In genomic region chr10:52779541-52780390, GRCh38 we compare ENCODE assay signal across 8 cellular contexts. TPM values are rescaled to one million over a fixed set of nuclear protein-coding genes. Genes with fewer than 3 reads are reported as not detected.
DNase-seq lines count a peak whose midpoint lies in the region; ATAC-seq, FAIRE-seq and TF ChIP-seq lines count a peak whose summit lies in the region.

No MANE protein-coding gene starts in this region.

- no peak for TF ChIP-seq EP300 in H1 (IDR thresholded peaks at IDR 0.05; ENCODE audit: borderline replicate concordance in 1 of 2, low read depth in 2 of 2, low read length in 2 of 2)

- CTCF ChIA-PET in H1 (lab: Charles Lee; ENCODE audit: partially characterized antibody) = interaction anchor here (0.6 to 8.6 kb wide), 47 partner anchors 8 to 1802 kb away, joined by 3 to 127 read pairs (median 4); partner anchors contain the start of genes DKK1 and MBL2

- H2BK5ac ChIP-seq in H1 (ENCODE audit: low read depth, low read length) = no peak overlapping the region

- no peak overlapping the region for H4K5ac ChIP-seq in H1 (ENCODE audit: insufficient read length, low read depth, low read length)

- H3K18ac ChIP-seq in H1 (ENCODE audit: extremely low read depth, low read length) = no peak overlapping the region

- H3K27ac Mint-ChIP-seq in memory B cell = no peak overlapping the region

- H3K56ac ChIP-seq in H1 (replicated peaks; ENCODE audit: insufficient read length, low read depth, low read length) = no peak overlapping the region

- H4K20me1 ChIP-seq in H1 (replicated peaks in 1 of 2; ENCODE audit: control insufficient read depth in 1 of 2, insufficient read depth in 2 of 2, low read length in 2 of 2) = no peaks in the 10 kb centered on the region

- TF ChIP-seq RAD21 in H1 (IDR thresholded peaks at IDR 0.05 in 1 of 2, conservative IDR thresholded peaks at IDR 0.05 in 1 of 2; ENCODE audit: low read depth in 2 of 2, low read length in 2 of 2) = peak; percentile 97

- H3K4me1 Mint-ChIP-seq in memory B cell = no peaks in the 10 kb centered on the region

- FAIRE-seq in H1 (lab: Jason Lieb, UNC) = peak; percentile 92

- peak; percentile 94 for ATAC-seq in GM21723 (IDR thresholded peaks at IDR 0.05; ENCODE audit: unreplicated experiment)
- ATAC-seq in memory B cell (ENCODE audit: low read depth) = peak; percentile 42
- no peak for ATAC-seq in thoracic aorta (ENCODE audit: insufficient number of reproducible peaks, low FRiP score, low read depth)

- H2BK20ac ChIP-seq in H1 (ENCODE audit: low read length) = no peak overlapping the region

- H3K4me3 ChIP-seq in H1 (ENCODE audit: extremely low read depth in 1 of 4, insufficient read depth in 2 of 4, low read depth in 3 of 4, low read length in 4 of 4) (no peak overlapping the region), thoracic aorta (no peak overlapping the region)

- H3K9ac ChIP-seq in H1 (replicated peaks in 1 of 4; ENCODE audit: extremely low read depth in 1 of 4, low read depth in 3 of 4, low read length in 3 of 4) = no peak overlapping the region

- WGBS in H1 (ENCODE audit: extremely low coverage in 1 of 2, insufficient coverage in 1 of 2, insufficient read length in 1 of 2, insufficient replicate concordance in 2 of 2, low coverage in 1 of 2, low lambda C conversion rate in 2 of 2, missing lambda C conversion rate in 1 of 2), 2 experiments = 88% methylated on average over 13 of the region's 13 CpGs; no CpG with 5 or more reads in 1 of the 2 experiments

- no peaks in the 10 kb centered on the region for H3K36me3 ChIP-seq in H1 (ENCODE audit: control insufficient read depth in 2 of 4, insufficient read depth in 4 of 4, low read length in 3 of 4)
- no peaks in the 10 kb centered on the region for H3K36me3 ChIP-seq in thoracic aorta

- H3K79me2 ChIP-seq in H1 (ENCODE audit: control insufficient read depth in 1 of 2, insufficient read depth in 2 of 2, low read length in 2 of 2) = no peaks in the 10 kb centered on the region

- H3K79me1 ChIP-seq in H1 (ENCODE audit: low read depth, low read length) = no peaks in the 10 kb centered on the region

- POLR2A ChIA-PET in H1 (lab: Charles Lee; ENCODE audit: partially characterized antibody) = no interaction called here

- no peak overlapping the region for H3K4me3 Mint-ChIP-seq in memory B cell

- no peak overlapping the region for H2BK15ac ChIP-seq in H1 (ENCODE audit: low read length)

- H3K4ac ChIP-seq in H1 (replicated peaks; ENCODE audit: insufficient read length, low read depth, low read length) = no peak overlapping the region

- TF ChIP-seq POLR2A in H1 (IDR thresholded peaks at IDR 0.05; ENCODE audit: control extremely low read depth in 1 of 2, low read depth in 2 of 2, low read length in 2 of 2) = no peak

- H3K4me1 ChIP-seq in H1 (replicated peaks in 1 of 4; ENCODE audit: control insufficient read depth in 3 of 4, insufficient read depth in 4 of 4, low read length in 3 of 4) (no peaks in the 10 kb centered on the region; a peak in 1 of 7 replicates), thoracic aorta (ENCODE audit: control insufficient read depth in 1 of 2, low read depth in 2 of 2) (no peaks in the 10 kb centered on the region)

- no peaks in the 10 kb centered on the region for H3K36me3 Mint-ChIP-seq in memory B cell

- no peak overlapping the region for H3K4me2 ChIP-seq in H1 (ENCODE audit: insufficient read depth in 1 of 2, low read depth in 2 of 2, low read length in 2 of 2)

- H3K9me3 Mint-ChIP-seq in memory B cell = peaks cover 3% of the 10 kb centered on the region

- H3K27ac ChIP-seq in H1 (ENCODE audit: low read depth, low read length) (no peak overlapping the region), thoracic aorta (no peak overlapping the region)

- no peak overlapping the region for H2AFZ ChIP-seq in H1 (ENCODE audit: low read length)

- DNase-seq in NOMO-1 (lab: John Stamatoyannopoulos, UW; ENCODE audit: unreplicated experiment in 2 of 2) (peak; percentile 40 to 52), NOMO-1 treated with dmso at 0.1 percent for 144 hours (lab: John Stamatoyannopoulos, UW; ENCODE audit: unreplicated experiment) (no peak), HT1080 (ENCODE audit: low read depth) (peak; percentile 62), SW480 (ENCODE audit: low spot score) (peak; percentile 42), H1 (ENCODE audit: low read depth in 1 of 2, low spot score in 2 of 2) (peak; percentile 73 to 98), memory B cell (ENCODE audit: low spot score in 2 of 2) (peak; percentile 4 to 28), thoracic aorta (ENCODE audit: low spot score) (no peak)

- no peak overlapping the region for H2AK5ac ChIP-seq in H1 (ENCODE audit: low read depth, low read length)

- H3K9me3 ChIP-seq in H1 (ENCODE audit: insufficient read depth in 2 of 2, low read depth in 1 of 2, low read length in 1 of 2) (no peaks in the 10 kb centered on the region), thoracic aorta (no peaks in the 10 kb centered on the region)

- no peaks in the 10 kb centered on the region for H3K23me2 ChIP-seq in H1 (ENCODE audit: low read depth, low read length)

- H4K8ac ChIP-seq in H1 (ENCODE audit: extremely low read depth, insufficient read depth, low read length) = no peak overlapping the region

- H3K23ac ChIP-seq in H1 (ENCODE audit: insufficient read length) = no peak overlapping the region

- TF ChIP-seq CTCF in H1 (IDR thresholded peaks at IDR 0.05; ENCODE audit: control extremely low read depth in 1 of 3, insufficient read depth in 1 of 3, low read depth in 1 of 3, low read length in 3 of 3) (peak; percentile 89 to 97 (median 95)), thoracic aorta (IDR thresholded peaks at IDR 0.05) (peak; percentile 72)

- H2BK120ac ChIP-seq in H1 (replicated peaks; ENCODE audit: low read depth, low read length) = no peak overlapping the region

- H3K27me3 Mint-ChIP-seq in memory B cell = peaks cover 2% of the 10 kb centered on the region

- no peak overlapping the region for H4K91ac ChIP-seq in H1 (replicated peaks; ENCODE audit: insufficient read length, low read length)

- H2BK12ac ChIP-seq in H1 (ENCODE audit: low read depth, low read length) = no peak overlapping the region

- H3K14ac ChIP-seq in H1 (ENCODE audit: insufficient read length) = no peak overlapping the region

- no peaks in the 10 kb centered on the region for H3K27me3 ChIP-seq in H1 (replicated peaks in 1 of 4; ENCODE audit: control insufficient read depth in 3 of 4, extremely low read depth in 1 of 4, insufficient read depth in 3 of 4, low read length in 3 of 4)
- no peaks in the 10 kb centered on the region for H3K27me3 ChIP-seq in thoracic aorta (replicated peaks; ENCODE audit: insufficient read depth)

TF ChIP-seq in H1, 55 proteins besides CTCF, POLR2A, EP300 and RAD21:
- 0 out of 2 replicates have a peak, but pooled peaks have one; percentile 48 for TF ChIP-seq YY1 (IDR thresholded peaks at IDR 0.05; ENCODE audit: low read depth, low read length)
- no peak for TF ChIP-seq TAF1 (IDR thresholded peaks at IDR 0.05; ENCODE audit: low read depth, low read length)

RNA-seq across cellular contexts. Expression of gene MBL2, which starts 7.2 kb away (rescaled TPM):
- total RNA-seq in HT1080 (2014; rRNA removed; shearing (Covaris generic)) = not detected in 2 replicates
- not detected in 2 replicates for polyA plus RNA-seq in HT1080 (2015; cell fraction: cytosol; rRNA removed)
- polyA plus RNA-seq in HT1080 (2015; cell fraction: nucleus; rRNA removed) = not detected in 2 replicates
- not detected in 2 replicates for total RNA-seq in H1 (2021; fragmentation: NEBNext Ultra II Directional; extraction: Animal tissue kit (Norgen Biotek cat#: 25700))
- not detected in 2 replicates for polyA plus RNA-seq in H1 (2011; rRNA removed)
- polyA plus RNA-seq in H1 (2011; cell fraction: cytosol; rRNA removed) = not detected
- not detected for polyA plus RNA-seq in H1 (2011; cell fraction: nucleus; rRNA removed)
- polyA plus RNA-seq in H1 (2012, experiment 1 of 2) = not detected in 4 replicates
- not detected for polyA plus RNA-seq in H1 (2012, experiment 2 of 2)
- not detected for polyA plus RNA-seq in H1 (2013, experiment 1 of 2)
- polyA plus RNA-seq in H1 (2013, experiment 2 of 2) = not detected
- polyA minus RNA-seq in H1 (2011; rRNA and poly(A)+ RNA removed) = not detected in 2 replicates
- not detected for polyA minus RNA-seq in H1 (2011; cell fraction: cytosol; rRNA and poly(A)+ RNA removed)
- not detected for polyA minus RNA-seq in H1 (2011; cell fraction: nucleus; rRNA and poly(A)+ RNA removed)
- total RNA-seq in thoracic aorta = not detected

Comparison
In these comparisons a context has a peak if more than half of its experiments do, and no peak if none do; other contexts are left out.
1. DNase-seq: peak in NOMO-1 (2 of 2), HT1080 (single experiment), SW480 (single experiment), H1 (2 of 2) and memory B cell (2 of 2); none in NOMO-1 treated with dmso at 0.1 percent for 144 hours (single experiment) and thoracic aorta (single experiment).